Comparison of ENCODE assay signal across 9 cellular contexts in the genomic region with DNA sequence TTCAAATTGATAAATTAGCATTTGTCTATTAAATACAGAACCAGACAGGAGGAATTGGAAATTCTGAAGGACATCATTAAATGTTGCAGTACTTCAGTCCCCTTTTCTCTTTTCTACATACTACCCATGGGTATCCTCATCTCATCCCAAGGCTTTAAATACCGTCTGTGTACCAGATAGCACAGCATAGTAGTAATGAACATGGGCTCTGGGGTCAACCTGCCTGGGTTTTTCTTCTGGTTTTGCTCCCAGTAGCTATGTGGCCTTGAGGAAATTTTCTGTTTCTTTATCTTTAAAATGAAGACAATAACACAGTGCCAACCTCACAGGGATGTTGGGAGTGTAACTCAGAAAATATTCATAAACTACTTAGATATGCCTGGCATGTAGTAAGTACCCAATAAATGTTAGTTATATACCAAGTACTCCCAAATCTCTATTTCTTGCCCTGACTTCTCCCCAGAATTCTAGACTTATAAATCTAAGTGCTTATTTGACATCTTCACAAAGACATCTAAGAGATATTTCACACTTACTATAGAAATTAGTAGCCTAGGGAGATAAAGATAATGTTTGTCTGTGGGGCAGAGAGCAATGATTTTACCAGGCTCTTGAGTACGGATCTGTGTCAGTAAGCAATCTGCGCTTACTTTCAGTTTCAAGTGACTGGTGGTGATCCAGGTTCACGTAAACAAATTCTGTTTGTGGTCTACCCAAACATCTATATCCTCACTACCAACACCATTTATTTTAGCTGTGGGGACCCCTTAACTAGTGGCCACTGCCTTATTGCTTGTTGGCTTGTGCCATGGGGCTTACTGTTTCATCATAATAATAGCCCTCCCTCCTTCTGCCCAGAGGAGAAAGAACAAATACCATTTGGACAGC. TPM values are rescaled to one million over a fixed set of nuclear protein-coding genes. Genes with fewer than 3 reads are reported as not detected.
A peak's percentile ranks its signal among the peaks of the same experiment; 100 is the strongest.
DNase-seq lines count a peak whose midpoint lies in the region; ATAC-seq and TF ChIP-seq lines count a peak whose summit lies in the region.
"Had no signal": no experiment of that assay in that cellular context is flagged by ENCODE, and none has a peak within 500 bp of the region (broad histone marks: within the 10 kb centered on the region; RNA-seq: fewer than 3 reads in every experiment).

No MANE protein-coding gene starts in this region.

- peak overlapping the region; percentile 80 for H3K27ac Mint-ChIP-seq in activated naive CD4-positive, alpha-beta T cell treated with anti-CD3 and anti-CD28 coated beads for 36 hours
- peak overlapping the region; percentile 93 for H3K27ac Mint-ChIP-seq in activated CD8-positive, alpha-beta T cell treated with anti-CD3 and anti-CD28 coated beads for 36 hours

- peaks cover 26% of the 10 kb centered on the region for H3K36me3 Mint-ChIP-seq in activated naive CD4-positive, alpha-beta T cell treated with anti-CD3 and anti-CD28 coated beads for 36 hours (ENCODE audit: low read depth)
- peaks cover 36% of the 10 kb centered on the region for H3K36me3 Mint-ChIP-seq in activated CD8-positive, alpha-beta T cell treated with anti-CD3 and anti-CD28 coated beads for 36 hours (ENCODE audit: low read depth)

- H3K14ac ChIP-seq in neuronal stem cell (ENCODE audit: low read length), result no peak overlapping the region

- TF ChIP-seq CTCF in activated CD8-positive, alpha-beta T cell treated with anti-CD3 and anti-CD28 coated beads for 36 hours (IDR thresholded peaks at IDR 0.05), result no peak
- TF ChIP-seq CTCF in stomach (IDR thresholded peaks at IDR 0.05), result no peak

- no peak overlapping the region for H2AFZ ChIP-seq in neuronal stem cell (ENCODE audit: low read length)

- no peak overlapping the region for H3K4me2 ChIP-seq in neuronal stem cell (ENCODE audit: insufficient read depth, low read length, poor library complexity, severe bottlenecking)

- H3K36me3 ChIP-seq in stomach (no peaks in the 10 kb centered on the region), neuronal stem cell (replicated peaks in 1 of 2; ENCODE audit: control insufficient read depth in 2 of 2, insufficient read depth in 2 of 2, low read length in 2 of 2) (peaks cover 0 to 2% of the 10 kb centered on the region in 2 donors)

- intact Hi-C loops in activated naive CD4-positive, alpha-beta T cell treated with anti-CD3 and anti-CD28 coated beads for 36 hours (cut with micrococcal nuclease), result loop anchor here (1.0 kb wide), 1 partner anchor 28 kb away; no protein-coding TSS in a partner anchor
- intact Hi-C loops in activated CD8-positive, alpha-beta T cell treated with anti-CD3 and anti-CD28 coated beads for 36 hours (cut with micrococcal nuclease), result no loop called here
- intact Hi-C loops in stomach (cut with DNase I; ENCODE audit: low total_unique reads), result no loop called here

- H2BK15ac ChIP-seq in neuronal stem cell (ENCODE audit: low read length), result no peak overlapping the region

- no peak overlapping the region for H3K18ac ChIP-seq in neuronal stem cell (ENCODE audit: low read length)

- H3K23ac ChIP-seq in neuronal stem cell (ENCODE audit: low read depth, low read length, poor library complexity), result no peak overlapping the region

- H3K4me1 ChIP-seq in stomach (peaks cover 0 to 7% (median 0%) of the 10 kb centered on the region in 4 donors), neuronal stem cell (ENCODE audit: control insufficient read depth in 2 of 2, insufficient read depth in 1 of 2, low read depth in 1 of 2, low read length in 2 of 2) (no peaks in the 10 kb centered on the region)

- H3K4ac ChIP-seq in neuronal stem cell (ENCODE audit: low read length), result no peak overlapping the region

- DNase-seq in activated naive CD4-positive, alpha-beta T cell treated with anti-CD3 and anti-CD28 coated beads for 36 hours, result peak; percentile 51
- DNase-seq in activated naive CD4-positive, alpha-beta T cell treated with Interleukin-2 at 50 U/mL for 16 hours, result no peak
- peak; percentile 49 for DNase-seq in activated CD8-positive, alpha-beta T cell treated with anti-CD3 and anti-CD28 coated beads for 36 hours
- no peak for DNase-seq in stomach
- DNase-seq in NCI-H748 treated with DMSO at 0.1 percent for 48 hours (lab: John Stamatoyannopoulos, UW), result no peak
- no peak for DNase-seq in erythroblast (lab: John Stamatoyannopoulos, UW)
- DNase-seq in neuronal stem cell (ENCODE audit: low spot score), result no peak

- H3K9me3 ChIP-seq in stomach (no peaks in the 10 kb centered on the region), neuronal stem cell (replicated peaks in 1 of 2; ENCODE audit: control insufficient read depth in 2 of 2, insufficient read depth in 1 of 2, low read depth in 1 of 2, low read length in 2 of 2) (no peaks in the 10 kb centered on the region)

- POLR2A ChIA-PET in activated CD8-positive, alpha-beta T cell treated with anti-CD3 and anti-CD28 coated beads for 36 hours (lab: Charles Lee), result interaction anchor here (1.1 kb wide), 1 partner anchor 14 kb away, joined by 5 read pairs; no protein-coding TSS in a partner anchor

- no peak overlapping the region for H2BK12ac ChIP-seq in neuronal stem cell (ENCODE audit: low read length)

- no peaks in the 10 kb centered on the region for H3K79me1 ChIP-seq in neuronal stem cell (ENCODE audit: low read depth, low read length)

- ATAC-seq in HG03060 (IDR thresholded peaks at IDR 0.05; ENCODE audit: low read depth, unreplicated experiment), result peak; percentile 59
- ATAC-seq in activated CD8-positive, alpha-beta T cell treated with anti-CD3 and anti-CD28 coated beads for 36 hours, result peak; percentile 88

- H3K4me3 ChIP-seq in stomach (peak overlapping the region in 1 of 4 donors; percentile 1), neuronal stem cell (ENCODE audit: low read length in 2 of 2) (no peak overlapping the region)
- H3K4me3 ChIP-seq: SK-N-MC had no signal

- peaks cover 47% of the 10 kb centered on the region for H3K4me1 Mint-ChIP-seq in activated naive CD4-positive, alpha-beta T cell treated with anti-CD3 and anti-CD28 coated beads for 36 hours (ENCODE audit: low read depth)
- peaks cover 53% of the 10 kb centered on the region for H3K4me1 Mint-ChIP-seq in activated CD8-positive, alpha-beta T cell treated with anti-CD3 and anti-CD28 coated beads for 36 hours (ENCODE audit: low read depth)

- WGBS in stomach, 5 donors, result 36 to 55% (median 52%) methylated on average over 4 of the region's 4 CpGs
- WGBS in neuronal stem cell (ENCODE audit: extremely low coverage in 2 of 2, insufficient read length in 2 of 2, insufficient replicate concordance in 1 of 2), 2 donors, result no CpG with 5 or more reads among the region's 4 CpGs

- H3K9me3 Mint-ChIP-seq in activated naive CD4-positive, alpha-beta T cell treated with anti-CD3 and anti-CD28 coated beads for 36 hours, result peaks cover 12% of the 10 kb centered on the region
- peaks cover 28% of the 10 kb centered on the region for H3K9me3 Mint-ChIP-seq in activated CD8-positive, alpha-beta T cell treated with anti-CD3 and anti-CD28 coated beads for 36 hours

- H3K9ac ChIP-seq in neuronal stem cell (ENCODE audit: low read depth, low read length, poor library complexity), result no peak overlapping the region

- peak overlapping the region; percentile 45 for H3K4me3 Mint-ChIP-seq in activated naive CD4-positive, alpha-beta T cell treated with anti-CD3 and anti-CD28 coated beads for 36 hours
- peak overlapping the region; percentile 66 for H3K4me3 Mint-ChIP-seq in activated CD8-positive, alpha-beta T cell treated with anti-CD3 and anti-CD28 coated beads for 36 hours

- no peaks in the 10 kb centered on the region for H3K27me3 ChIP-seq in stomach
- peaks cover 0 to 4% (median 0%) of the 10 kb centered on the region in 3 experiments for H3K27me3 ChIP-seq in neuronal stem cell (ENCODE audit: control insufficient read depth in 3 of 3, insufficient read depth in 3 of 3, low read depth in 1 of 3, low read length in 3 of 3)

- CTCF ChIA-PET in activated naive CD4-positive, alpha-beta T cell treated with anti-CD3 and anti-CD28 coated beads for 36 hours (lab: Charles Lee), result interaction anchor here (0.6 to 1.1 kb wide), 6 partner anchors 9 to 527 kb away, joined by 3 read pairs; no protein-coding TSS in a partner anchor
- CTCF ChIA-PET in activated CD8-positive, alpha-beta T cell treated with anti-CD3 and anti-CD28 coated beads for 36 hours (lab: Charles Lee), result interaction anchor here (1.1 kb wide), 1 partner anchor 14 kb away, joined by 3 read pairs; no protein-coding TSS in a partner anchor

- no peak overlapping the region for H4K91ac ChIP-seq in neuronal stem cell (ENCODE audit: low read depth, low read length, poor library complexity)

- H3K27ac ChIP-seq in stomach (peak overlapping the region in 4 of 5 donors; percentile 1 to 73 (median 37)), neuronal stem cell (replicated peaks; ENCODE audit: low read length) (no peak overlapping the region)
- H3K27ac ChIP-seq: SK-N-MC had no signal

- no peak overlapping the region for H2AK5ac ChIP-seq in neuronal stem cell (ENCODE audit: low read depth, low read length)

- TF ChIP-seq EP300 in stomach (IDR thresholded peaks at IDR 0.05), result no peak

- H2BK120ac ChIP-seq in neuronal stem cell (ENCODE audit: low read depth, low read length), result no peak overlapping the region

- no peak overlapping the region for H4K8ac ChIP-seq in neuronal stem cell (ENCODE audit: low read depth, low read length)

- no peak for TF ChIP-seq POLR2A in stomach (IDR thresholded peaks at IDR 0.05)
- TF ChIP-seq POLR2A in erythroblast (IDR thresholded peaks at IDR 0.05; ENCODE audit: low read length), result no peak

- H3K27me3 Mint-ChIP-seq in activated naive CD4-positive, alpha-beta T cell treated with anti-CD3 and anti-CD28 coated beads for 36 hours (ENCODE audit: low read depth), result no peaks in the 10 kb centered on the region
- no peaks in the 10 kb centered on the region for H3K27me3 Mint-ChIP-seq in activated CD8-positive, alpha-beta T cell treated with anti-CD3 and anti-CD28 coated beads for 36 hours

- no peak overlapping the region for H2BK5ac ChIP-seq in neuronal stem cell (ENCODE audit: low read length)

RNA-seq across cellular contexts. Expression of a gene that starts 37.3 kb away (rescaled TPM):
- under 1 TPM in 1 of 2 experiments, not detected in 1; 0.27 TPM for total RNA-seq in activated naive CD4-positive, alpha-beta T cell treated with anti-CD3 and anti-CD28 coated beads for 36 hours
- total RNA-seq in activated CD8-positive, alpha-beta T cell treated with anti-CD3 and anti-CD28 coated beads for 36 hours, result under 1 TPM; 0.16 to 0.40 TPM
- 1 to 10 TPM in 4 of 5 donors, under 1 TPM in 1; 0.45 to 7.4 (median 4.4) TPM for total RNA-seq in stomach
- 1 to 10 TPM in 2 of 3 donors, under 1 TPM in 1; 0.46 to 4.2 (median 1.5) TPM for polyA plus RNA-seq in stomach
- 72.6 TPM for polyA plus RNA-seq in neuronal stem cell (2013, experiment 1 of 2)
- polyA plus RNA-seq in neuronal stem cell (2013, experiment 2 of 2), result 74.1 TPM

Comparison
In these comparisons a context has a peak if more than half of its experiments do, and no peak if none do; other contexts are left out.
1. DNase-seq: peak in activated naive CD4-positive, alpha-beta T cell treated with anti-CD3 and anti-CD28 coated beads for 36 hours (single experiment) and activated CD8-positive, alpha-beta T cell treated with anti-CD3 and anti-CD28 coated beads for 36 hours (single experiment); none in activated naive CD4-positive, alpha-beta T cell treated with Interleukin-2 at 50 U/mL for 16 hours (single experiment), stomach (single experiment), NCI-H748 treated with DMSO at 0.1 percent for 48 hours (single experiment), erythroblast (0 of 2) and neuronal stem cell (single experiment).